ENCODE assay signal across 8 cellular contexts in the genomic region with DNA sequence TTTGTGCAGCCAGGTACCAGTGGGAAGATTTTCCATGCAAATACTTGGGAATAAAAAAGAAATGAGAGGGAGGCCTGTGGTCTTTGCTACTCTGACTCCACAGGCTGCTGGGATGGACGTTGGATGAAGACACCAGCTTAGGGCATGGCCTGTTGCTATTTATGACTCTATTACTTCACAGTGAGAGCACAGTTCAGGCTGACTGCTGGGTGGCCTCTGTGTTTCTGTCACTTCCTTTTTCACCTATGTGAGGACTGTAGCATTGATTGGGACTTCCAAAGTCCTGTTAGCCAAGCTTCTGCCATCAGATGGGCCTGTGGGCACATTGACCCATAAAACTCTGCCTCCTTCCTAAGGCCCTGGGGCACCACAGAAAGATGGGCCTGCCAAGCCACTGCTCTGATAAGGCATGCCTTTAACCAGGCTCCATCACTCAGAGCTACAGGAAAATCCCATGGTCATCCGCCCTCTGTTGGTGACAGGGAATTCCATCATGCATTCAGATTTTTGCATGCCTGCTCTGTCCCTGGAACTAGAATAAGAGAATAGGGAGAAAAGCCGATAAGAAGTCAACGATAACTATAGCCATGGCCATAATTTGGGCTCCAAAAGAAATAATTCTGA.
DNase-seq lines count a peak whose midpoint lies in the region; ATAC-seq, FAIRE-seq and TF ChIP-seq lines count a peak whose summit lies in the region.

No MANE protein-coding gene starts in this region.

- no peak overlapping the region for H3K9ac ChIP-seq in fibroblast of lung (ENCODE audit: insufficient read depth, low read length)

- peaks cover 28% of the 10 kb centered on the region for H3K4me1 Mint-ChIP-seq in activated naive CD4-positive, alpha-beta T cell treated with anti-CD3 and anti-CD28 coated beads, Interleukin-2, amount 10 ng/mL, durations not matched to agents 7 days and 5 days

- no peaks in the 10 kb centered on the region for H3K79me2 ChIP-seq in fibroblast of lung (ENCODE audit: control insufficient read depth, insufficient read depth, low read length)

- H3K27me3 ChIP-seq in fibroblast of lung (ENCODE audit: control insufficient read depth, insufficient read depth, low read length) (no peaks in the 10 kb centered on the region), small intestine (ENCODE audit: control insufficient read depth in 2 of 2, insufficient read depth in 2 of 2, low read length in 2 of 2) (no peaks in the 10 kb centered on the region)

- no peaks in the 10 kb centered on the region for H3K36me3 ChIP-seq in fibroblast of lung (ENCODE audit: control insufficient read depth, insufficient read depth, low read length)
- H3K36me3 ChIP-seq in small intestine (ENCODE audit: control insufficient read depth in 2 of 2, insufficient read depth in 2 of 2, low read length in 2 of 2) = peaks cover 0 to 5% of the 10 kb centered on the region in 2 donors

- H3K4me3 ChIP-seq in fibroblast of lung (replicated peaks in 1 of 4; ENCODE audit: control extremely low read depth in 1 of 4, insufficient read depth in 1 of 4, low read depth in 3 of 4, low read length in 4 of 4) = no peak overlapping the region
- no peak overlapping the region for H3K4me3 ChIP-seq in small intestine (ENCODE audit: low read depth in 1 of 2, low read length in 2 of 2)

- H3K27me3 Mint-ChIP-seq in activated naive CD4-positive, alpha-beta T cell treated with anti-CD3 and anti-CD28 coated beads, Interleukin-2, amount 10 ng/mL, durations not matched to agents 7 days and 5 days = no peaks in the 10 kb centered on the region

- FAIRE-seq in small intestine (lab: Jason Lieb, UNC) = no peak

- WGBS in small intestine, 3 donors = 54 to 71% (median 62%) methylated on average over 4 of the region's 4 CpGs

- peak overlapping the region; percentile 42 for H3K27ac Mint-ChIP-seq in activated naive CD4-positive, alpha-beta T cell treated with anti-CD3 and anti-CD28 coated beads, Interleukin-2, amount 10 ng/mL, durations not matched to agents 7 days and 5 days

- no peak overlapping the region for H3K4me2 ChIP-seq in fibroblast of lung (ENCODE audit: extremely low read depth, insufficient read depth, low read length)

- TF ChIP-seq CTCF in fibroblast of lung (conservative IDR thresholded peaks at IDR 0.05 in 1 of 2, IDR thresholded peaks at IDR 0.05 in 1 of 2; ENCODE audit: low read depth in 1 of 2, low read length in 2 of 2) = peak; percentile 34 to 53

- H4K20me1 ChIP-seq in fibroblast of lung (ENCODE audit: control insufficient read depth, extremely low read depth, insufficient read depth, low read length) = peaks cover 2% of the 10 kb centered on the region

- H3K9me3 Mint-ChIP-seq in activated naive CD4-positive, alpha-beta T cell treated with anti-CD3 and anti-CD28 coated beads, Interleukin-2, amount 10 ng/mL, durations not matched to agents 7 days and 5 days = no peaks in the 10 kb centered on the region

- H3K36me3 Mint-ChIP-seq in activated naive CD4-positive, alpha-beta T cell treated with anti-CD3 and anti-CD28 coated beads, Interleukin-2, amount 10 ng/mL, durations not matched to agents 7 days and 5 days = peaks cover 79% of the 10 kb centered on the region

- H3K9me3 ChIP-seq in fibroblast of lung (ENCODE audit: control insufficient read depth, insufficient read depth, low read depth, low read length) (no peaks in the 10 kb centered on the region), small intestine (ENCODE audit: control insufficient read depth, low read depth) (no peaks in the 10 kb centered on the region)

- H3K4me3 Mint-ChIP-seq in activated naive CD4-positive, alpha-beta T cell treated with anti-CD3 and anti-CD28 coated beads, Interleukin-2, amount 10 ng/mL, durations not matched to agents 7 days and 5 days = no peak overlapping the region

- H3K27ac ChIP-seq in fibroblast of lung (ENCODE audit: insufficient read depth, low read length) (no peak overlapping the region), small intestine (ENCODE audit: low read depth in 1 of 2, low read length in 1 of 2) (no peak overlapping the region)

- H3K4me1 ChIP-seq in fibroblast of lung (ENCODE audit: control insufficient read depth, extremely low read depth, insufficient read depth, low read length) (no peaks in the 10 kb centered on the region), small intestine (ENCODE audit: control insufficient read depth in 2 of 2, insufficient read depth in 1 of 2, low read depth in 1 of 2, low read length in 1 of 2) (no peaks in the 10 kb centered on the region)

- DNase-seq in activated naive CD4-positive, alpha-beta T cell treated with anti-CD3 and anti-CD28 coated beads, Interleukin-2, amount 10 ng/mL, durations not matched to agents 7 days and 5 days = no peak
- DNase-seq in activated naive CD4-positive, alpha-beta T cell (lab: John Stamatoyannopoulos, UW) = no peak
- DNase-seq in NCI-H69 (lab: John Stamatoyannopoulos, UW) (peak; percentile 23), fibroblast of lung (ENCODE audit: low read depth in 2 of 2) (peak in 1 of 2 donors; percentile 15), small intestine (peak; percentile 11), globus pallidus (ENCODE audit: low spot score) (no peak), NCI-H2171 (lab: John Stamatoyannopoulos, UW) (no peak)

- no peak for ATAC-seq in GM19463 (IDR thresholded peaks at IDR 0.05; ENCODE audit: unreplicated experiment)

- no peak overlapping the region for H2AFZ ChIP-seq in fibroblast of lung (ENCODE audit: low read length)

- CTCF ChIA-PET in activated naive CD4-positive, alpha-beta T cell treated with anti-CD3 and anti-CD28 coated beads, Interleukin-2, amount 10 ng/mL, durations not matched to agents 7 days and 5 days (lab: Charles Lee) = interaction anchor here (1.2 to 1.5 kb wide), 2 partner anchors 19 to 645 kb away, joined by 3 read pairs; no protein-coding TSS in a partner anchor

Comparison
In these comparisons a context has a peak if more than half of its experiments do, and no peak if none do; other contexts are left out.
1. DNase-seq: peak in NCI-H69 (single experiment) and small intestine (single experiment); none in activated naive CD4-positive, alpha-beta T cell treated with anti-CD3 and anti-CD28 coated beads, Interleukin-2, amount 10 ng/mL, durations not matched to agents 7 days and 5 days (single experiment), activated naive CD4-positive, alpha-beta T cell (0 of 4), globus pallidus (single experiment) and NCI-H2171 (single experiment).